Comparison of ENCODE assay signal across 10 cellular contexts in the genomic region with DNA sequence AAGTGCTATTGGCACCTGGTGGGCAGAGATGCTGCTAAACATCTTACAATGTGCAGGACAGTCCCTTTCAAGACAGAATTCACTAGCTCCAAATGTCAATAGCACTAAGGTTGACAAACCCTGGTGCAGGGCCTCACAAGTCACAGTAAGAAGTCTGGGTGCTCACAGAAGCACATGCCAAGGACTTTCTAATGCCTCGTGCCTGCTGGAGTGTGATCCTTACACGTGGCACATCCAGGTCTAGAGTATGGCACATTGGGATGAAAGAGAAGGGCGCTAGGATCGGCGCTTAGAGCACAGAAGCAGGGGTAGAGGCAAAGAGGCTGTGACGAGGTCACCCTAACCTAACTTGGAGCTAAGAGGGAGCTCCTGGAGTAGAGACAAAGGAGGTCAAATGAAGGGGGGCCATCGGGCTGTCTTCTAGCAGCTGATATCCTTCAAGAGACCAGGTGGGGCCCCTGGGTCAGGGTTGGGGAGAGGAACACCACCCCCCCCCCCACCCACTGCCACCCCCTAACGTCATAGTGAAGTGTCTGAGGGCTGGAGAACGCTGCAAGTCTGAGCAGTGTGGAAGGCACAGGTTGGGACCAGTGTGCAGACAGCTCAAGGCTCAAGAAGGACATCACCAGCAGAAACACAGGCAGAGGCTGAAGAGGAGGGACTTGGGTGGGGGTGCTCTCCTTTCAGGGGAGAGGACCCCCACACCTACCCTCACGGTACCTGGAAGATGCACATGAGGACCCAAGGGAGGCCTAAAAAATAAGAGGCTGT.
DNase-seq lines count a peak whose midpoint lies in the region; ATAC-seq and TF ChIP-seq lines count a peak whose summit lies in the region.
"Had no signal": no experiment of that assay in that cellular context is flagged by ENCODE, and none has a peak within 500 bp of the region (broad histone marks: within the 10 kb centered on the region; RNA-seq: fewer than 3 reads in every experiment).

No MANE protein-coding gene starts in this region.

- TF ChIP-seq RAD21 in IMR-90 (IDR thresholded peaks at IDR 0.05; ENCODE audit: low read length): no peak

- H3K4me3 ChIP-seq in Caco-2 (ENCODE audit: low read depth, low read length) (no peak overlapping the region), IMR-90 (ENCODE audit: insufficient read depth, low read depth, low read length) (no peak overlapping the region), mammary epithelial cell (replicated peaks in 1 of 3; ENCODE audit: insufficient read depth in 1 of 3, low read depth in 2 of 3, low read length in 3 of 3) (no peak overlapping the region)
- H3K4me3 ChIP-seq: psoas muscle had no signal

- peak overlapping the region; percentile 100; the same call in 2 of the 3 replicates for H2BK15ac ChIP-seq in IMR-90 (ENCODE audit: low read depth, low read length)

- CTCF ChIA-PET in Caco-2 (lab: Charles Lee): interaction anchor here (0.5 to 1.4 kb wide), 2 partner anchors 232 to 235 kb away, joined by 4 read pairs; no protein-coding TSS in a partner anchor
- CTCF ChIA-PET in IMR-90 (lab: Yijun Ruan, JAX): no interaction called here
- CTCF ChIA-PET in mammary epithelial cell (lab: Charles Lee; ENCODE audit: low non-redundant PET): no interaction called here

- peaks cover 35 to 81% of the 10 kb centered on the region in 2 experiments for H3K79me1 ChIP-seq in IMR-90 (ENCODE audit: low read depth in 1 of 2, low read length in 2 of 2)

- H3K27me3 Mint-ChIP-seq in Caco-2 (ENCODE audit: insufficient read depth, unreplicated experiment) (no peaks in the 10 kb centered on the region), osteocyte (ENCODE audit: unreplicated experiment) (no peaks in the 10 kb centered on the region), glutamatergic neuron (ENCODE audit: unreplicated experiment) (peaks cover 1% of the 10 kb centered on the region)

- H4K8ac ChIP-seq in IMR-90 (ENCODE audit: low read depth in 2 of 2, low read length in 2 of 2): peak overlapping the region; percentile 89 to 94

- H3K14ac ChIP-seq in IMR-90 (replicated peaks; ENCODE audit: low read depth, low read length): peak overlapping the region; percentile 98

- H3K4ac ChIP-seq in IMR-90 (ENCODE audit: low read depth, low read length): peak overlapping the region; percentile 100

- peak; percentile 2; the same call in 1 of the 2 replicates for ATAC-seq in IMR-90 (ENCODE audit: low read depth)
- ATAC-seq in HG03039 (IDR thresholded peaks at IDR 0.05; ENCODE audit: unreplicated experiment): no peak
- ATAC-seq: psoas muscle had no signal

- peak overlapping the region; percentile 83 for H3K56ac ChIP-seq in IMR-90 (ENCODE audit: extremely low read depth, insufficient read depth, low read length)

- H3K36me3 ChIP-seq in Caco-2 (ENCODE audit: control insufficient read depth, insufficient read depth, low read length) (no peaks in the 10 kb centered on the region), IMR-90 (ENCODE audit: control insufficient read depth, insufficient read depth, low read length) (no peaks in the 10 kb centered on the region), mammary epithelial cell (ENCODE audit: insufficient read depth, low read length) (no peaks in the 10 kb centered on the region)

- H3K9me3 Mint-ChIP-seq in Caco-2 (ENCODE audit: unreplicated experiment): no peaks in the 10 kb centered on the region
- H3K9me3 Mint-ChIP-seq in osteocyte (ENCODE audit: unreplicated experiment): no peaks in the 10 kb centered on the region
- peaks cover 7% of the 10 kb centered on the region for H3K9me3 Mint-ChIP-seq in glutamatergic neuron (ENCODE audit: unreplicated experiment)

- H3K4me2 ChIP-seq in IMR-90 (ENCODE audit: low read depth, low read length): peak overlapping the region; percentile 63
- H3K4me2 ChIP-seq in mammary epithelial cell (ENCODE audit: insufficient read depth, low read depth, low read length): peak overlapping the region; percentile 38

- POLR2A ChIA-PET in Caco-2 (lab: Charles Lee) (no interaction called here), IMR-90 (lab: Charles Lee; ENCODE audit: unreplicated experiment) (no interaction called here)

- TF ChIP-seq CTCF in Caco-2 (IDR thresholded peaks at IDR 0.05; ENCODE audit: insufficient read depth in 1 of 2, low read depth in 1 of 2, low read length in 1 of 2, severe bottlenecking in 1 of 2, unreplicated experiment in 1 of 2) (no peak), IMR-90 (conservative IDR thresholded peaks at IDR 0.05; ENCODE audit: low read depth, low read length) (no peak), mammary epithelial cell (conservative IDR thresholded peaks at IDR 0.05 in 1 of 2, IDR thresholded peaks at IDR 0.05 in 1 of 2; ENCODE audit: extremely low read depth in 1 of 2, insufficient read depth in 1 of 2, low read depth in 1 of 2, low read length in 2 of 2) (no peak), osteocyte (IDR thresholded peaks at IDR 0.05) (no peak), glutamatergic neuron (IDR thresholded peaks at IDR 0.05; ENCODE audit: partially characterized antibody, unreplicated experiment) (no peak)

- peak overlapping the region; percentile 95 for H2BK20ac ChIP-seq in IMR-90 (ENCODE audit: low read depth, low read length)

- no peaks in the 10 kb centered on the region for H3K79me2 ChIP-seq in mammary epithelial cell (ENCODE audit: insufficient read depth, low read length)

- H3K27me3 ChIP-seq in Caco-2 (replicated peaks; ENCODE audit: control insufficient read depth, insufficient read depth, low read length) (no peaks in the 10 kb centered on the region), IMR-90 (ENCODE audit: control insufficient read depth, insufficient read depth, low read length) (no peaks in the 10 kb centered on the region), mammary epithelial cell (ENCODE audit: insufficient read depth, low read length) (no peaks in the 10 kb centered on the region)

- peak overlapping the region; percentile 86 for H2AK9ac ChIP-seq in IMR-90 (replicated peaks; ENCODE audit: low read depth, low read length, poor library complexity)

- DNase-seq in Caco-2 (no peak), IMR-90 (no peak), mammary epithelial cell (no peak), osteocyte (ENCODE audit: extremely low spot score, unreplicated experiment) (no peak), MV-4-11 (lab: John Stamatoyannopoulos, UW) (no peak), glutamatergic neuron (no peak)
- DNase-seq: midbrain; psoas muscle; stimulated activated CD4-positive, alpha-beta T cell treated with anti-CD3 and anti-CD28 coated beads, Interleukin-4, amount 100 ng/mL, for 4 hours had no signal

- peaks cover 36% of the 10 kb centered on the region for H3K4me1 ChIP-seq in Caco-2
- peaks cover 41% of the 10 kb centered on the region for H3K4me1 ChIP-seq in IMR-90 (ENCODE audit: control insufficient read depth, insufficient read depth, low read length)
- H3K4me1 ChIP-seq in mammary epithelial cell (ENCODE audit: insufficient read depth, low read length): peaks cover 28% of the 10 kb centered on the region
- H3K4me1 ChIP-seq: psoas muscle had no signal

- H3K4me1 Mint-ChIP-seq in Caco-2 (ENCODE audit: low read depth, unreplicated experiment) (peaks cover 38% of the 10 kb centered on the region), osteocyte (ENCODE audit: unreplicated experiment) (peaks cover 46% of the 10 kb centered on the region), glutamatergic neuron (ENCODE audit: low read depth, unreplicated experiment) (peaks cover 14% of the 10 kb centered on the region)

- H2AK5ac ChIP-seq in IMR-90 (ENCODE audit: low read depth, low read length): peak overlapping the region; percentile 99

- H2BK5ac ChIP-seq in IMR-90 (ENCODE audit: low read depth, low read length, poor library complexity, severe bottlenecking): peak overlapping the region; percentile 93

- peak overlapping the region; percentile 98 for H4K5ac ChIP-seq in IMR-90 (ENCODE audit: low read depth, low read length)

- no peaks in the 10 kb centered on the region for H3K9me3 ChIP-seq in Caco-2
- no peaks in the 10 kb centered on the region for H3K9me3 ChIP-seq in IMR-90 (ENCODE audit: control insufficient read depth, insufficient read depth, low read length)
- H3K9me3 ChIP-seq in mammary epithelial cell (replicated peaks; ENCODE audit: insufficient read depth, low read length): no peaks in the 10 kb centered on the region
- H3K9me3 ChIP-seq: psoas muscle had no signal

- dilution Hi-C loops in IMR-90 (cut with HindIII; ENCODE audit: low sequenced_read_pairs, unreplicated experiment) (no loop called here), mammary epithelial cell (cut with HindIII; ENCODE audit: low sequenced_read_pairs) (loop anchor here (5.0 kb wide), 1 partner anchor 67 kb away; no protein-coding TSS in a partner anchor)

- H3K18ac ChIP-seq in IMR-90 (ENCODE audit: low read depth, low read length): peak overlapping the region; percentile 99

- H4K91ac ChIP-seq in IMR-90 (ENCODE audit: insufficient read depth, low read depth, low read length): peak overlapping the region; percentile 97

- H3K23ac ChIP-seq in IMR-90 (ENCODE audit: low read depth, low read length): peak overlapping the region; percentile 89

- TF ChIP-seq POLR2A in IMR-90 (IDR thresholded peaks at IDR 0.05; ENCODE audit: low read depth, low read length): no peak

- H3K9ac ChIP-seq in IMR-90 (ENCODE audit: low read depth, low read length): peak overlapping the region; percentile 16
- no peak overlapping the region for H3K9ac ChIP-seq in mammary epithelial cell (ENCODE audit: insufficient read depth, low read length)

- H3K27ac Mint-ChIP-seq in Caco-2 (ENCODE audit: unreplicated experiment): peak overlapping the region; percentile 33
- H3K27ac Mint-ChIP-seq in osteocyte (ENCODE audit: unreplicated experiment): peak overlapping the region; percentile 72
- no peak overlapping the region for H3K27ac Mint-ChIP-seq in glutamatergic neuron (ENCODE audit: unreplicated experiment)

- H2AFZ ChIP-seq in IMR-90 (replicated peaks; ENCODE audit: low read length, poor library complexity): peak overlapping the region; percentile 52
- no peak overlapping the region for H2AFZ ChIP-seq in mammary epithelial cell (ENCODE audit: low read depth, low read length)

- peak overlapping the region; percentile 98 for H2BK120ac ChIP-seq in IMR-90 (ENCODE audit: low read depth, low read length)

- peaks cover 47% of the 10 kb centered on the region for H3K9me1 ChIP-seq in IMR-90 (ENCODE audit: insufficient read depth, low read length)

- in situ Hi-C loops in IMR-90 (cut with MboI; ENCODE audit: low sequenced_read_pairs) (no loop called here), mammary epithelial cell (cut with MboI; ENCODE audit: low sequenced_read_pairs in 2 of 2) (no loop called here)

- no peaks in the 10 kb centered on the region for H3K36me3 Mint-ChIP-seq in Caco-2 (ENCODE audit: insufficient read depth, unreplicated experiment)
- H3K36me3 Mint-ChIP-seq in osteocyte (ENCODE audit: unreplicated experiment): peaks cover 2% of the 10 kb centered on the region
- no peaks in the 10 kb centered on the region for H3K36me3 Mint-ChIP-seq in glutamatergic neuron (ENCODE audit: unreplicated experiment)

- H3K27ac ChIP-seq in IMR-90 (ENCODE audit: insufficient read depth, low read length): peak overlapping the region; percentile 93
- peak overlapping the region; percentile 37 for H3K27ac ChIP-seq in mammary epithelial cell (ENCODE audit: insufficient read depth, low read depth, low read length)
- H3K27ac ChIP-seq: psoas muscle had no signal

- intact Hi-C loops in Caco-2 (cut with micrococcal nuclease; ENCODE audit: unreplicated experiment): no loop called here
- intact Hi-C loops in IMR-90 (cut with micrococcal nuclease): loop anchor here (2.0 kb wide), 1 partner anchor 137 kb away; no protein-coding TSS in a partner anchor
- intact Hi-C loops in mammary epithelial cell (cut with micrococcal nuclease): no loop called here

- no CpG with 5 or more reads among the region's 10 CpGs for WGBS in IMR-90 (ENCODE audit: extremely low coverage in 2 of 2, insufficient read length in 1 of 2), 2 experiments
- 92% methylated on average over 8 of the region's 10 CpGs for WGBS in mammary epithelial cell (ENCODE audit: low coverage, missing lambda C conversion rate)

- BruUV-seq in Caco-2 (replicated peaks; lab: Mats Ljungman, UMichigan) (no TSS peak), IMR-90 (replicated peaks; lab: Mats Ljungman, UMichigan) (no TSS peak), mammary epithelial cell (replicated peaks; lab: Mats Ljungman, UMichigan) (no TSS peak)

- H3K4me3 Mint-ChIP-seq in Caco-2 (ENCODE audit: unreplicated experiment) (peak overlapping the region; percentile 13), osteocyte (ENCODE audit: unreplicated experiment) (peak overlapping the region; percentile 14), glutamatergic neuron (ENCODE audit: unreplicated experiment) (no peak overlapping the region)

- H4K20me1 ChIP-seq in IMR-90 (ENCODE audit: insufficient read depth, low read length) (peaks cover 3% of the 10 kb centered on the region; the same call in 1 of the 2 replicates), mammary epithelial cell (ENCODE audit: insufficient read depth, low read length) (no peaks in the 10 kb centered on the region)
